In the genomic region with DNA sequence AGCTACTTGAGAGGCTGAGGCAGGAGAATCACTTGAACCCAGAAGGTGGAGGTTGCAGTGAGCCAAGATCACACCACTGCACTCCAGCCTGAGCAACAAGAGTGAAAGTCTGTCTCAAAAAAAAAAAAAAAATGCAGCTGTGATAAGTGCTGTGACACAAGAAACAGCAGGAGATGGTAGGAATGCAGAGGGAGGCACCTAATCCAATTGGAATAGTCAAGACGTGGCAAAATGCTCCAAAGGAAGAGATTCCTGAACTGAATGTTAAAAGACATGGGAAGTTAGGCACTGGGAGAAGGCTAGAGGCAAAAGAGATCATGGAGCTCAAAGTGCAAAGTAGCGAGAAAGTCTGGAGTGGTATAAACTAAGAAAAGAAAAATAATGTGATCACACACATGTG, we compare ENCODE assay signal across 19 cellular contexts. TPM values are rescaled to one million over a fixed set of nuclear protein-coding genes. Genes with fewer than 3 reads are reported as not detected.
A peak's percentile ranks its signal among the peaks of the same experiment; 100 is the strongest.
DNase-seq lines count a peak whose midpoint lies in the region; ATAC-seq and TF ChIP-seq lines count a peak whose summit lies in the region.
"Had no signal": no experiment of that assay in that cellular context is flagged by ENCODE, and none has a peak within 500 bp of the region (broad histone marks: within the 10 kb centered on the region; RNA-seq: fewer than 3 reads in every experiment).

No MANE protein-coding gene starts in this region.

- H3K9ac ChIP-seq in mucosa of stomach (ENCODE audit: low read length): peak overlapping the region; percentile 5
- H3K9ac ChIP-seq in GM23248: no peak overlapping the region
- H3K9ac ChIP-seq: KMS-11 had no signal

- H3K27me3 ChIP-seq in GM23338 (ENCODE audit: insufficient read depth) (no peaks in the 10 kb centered on the region), ectodermal cell (ENCODE audit: control insufficient read depth, insufficient read depth, low read length, poor library complexity, severe bottlenecking) (no peaks in the 10 kb centered on the region), mucosa of stomach (ENCODE audit: control insufficient read depth, insufficient read depth, low read length) (no peaks in the 10 kb centered on the region), stomach (no peaks in the 10 kb centered on the region), GM23248 (replicated peaks; ENCODE audit: insufficient read depth) (0 out of 2 replicates have a peak, but pooled peaks cover 6% of the 10 kb centered on the region)

- peak overlapping the region; percentile 7; the same call in 1 of the 2 replicates for H2AFZ ChIP-seq in GM23338
- H2AFZ ChIP-seq in GM23248: no peak overlapping the region

- in situ Hi-C loops in GM23248 (cut with MboI): no loop called here

- H3K4me1 ChIP-seq in GM23338 (ENCODE audit: insufficient read depth): peaks cover 2% of the 10 kb centered on the region; the same call in 1 of the 2 replicates
- H3K4me1 ChIP-seq in ectodermal cell (ENCODE audit: control insufficient read depth, insufficient read depth, low read length): no peaks in the 10 kb centered on the region
- H3K4me1 ChIP-seq in mucosa of stomach (ENCODE audit: control insufficient read depth, insufficient read depth, low read length): peaks cover 43% of the 10 kb centered on the region
- H3K4me1 ChIP-seq in stomach: peaks cover 16 to 39% (median 23%) of the 10 kb centered on the region in 4 donors
- no peaks in the 10 kb centered on the region for H3K4me1 ChIP-seq in GM23248 (ENCODE audit: insufficient read depth)

- H3K4me1 Mint-ChIP-seq in GM23338: peaks cover 24% of the 10 kb centered on the region; the same call in 2 of the 3 replicates

- H3K9me3 ChIP-seq in ectodermal cell (ENCODE audit: control insufficient read depth, low read length): no peaks in the 10 kb centered on the region
- no peaks in the 10 kb centered on the region for H3K9me3 ChIP-seq in mucosa of stomach (ENCODE audit: control insufficient read depth, low read length)
- peaks cover 0 to 9% (median 4%) of the 10 kb centered on the region in 4 donors for H3K9me3 ChIP-seq in stomach
- no peaks in the 10 kb centered on the region for H3K9me3 ChIP-seq in GM23248 (ENCODE audit: low read depth)

- H3K36me3 ChIP-seq in GM23338 (ENCODE audit: insufficient read depth) (no peaks in the 10 kb centered on the region), ectodermal cell (ENCODE audit: control insufficient read depth, insufficient read depth, low read length) (no peaks in the 10 kb centered on the region), mucosa of stomach (ENCODE audit: control insufficient read depth, insufficient read depth, low read length) (no peaks in the 10 kb centered on the region), stomach (no peaks in the 10 kb centered on the region), GM23248 (ENCODE audit: low read depth) (no peaks in the 10 kb centered on the region)

- H4K20me1 ChIP-seq in GM23338 (replicated peaks; ENCODE audit: insufficient read depth) (no peaks in the 10 kb centered on the region), GM23248 (ENCODE audit: insufficient read depth) (no peaks in the 10 kb centered on the region)

- H3K27ac ChIP-seq in GM23338 (ENCODE audit: low read depth) (no peak overlapping the region), ectodermal cell (ENCODE audit: insufficient read depth, low read depth, low read length, poor library complexity, severe bottlenecking) (peak overlapping the region; percentile 50), stomach (peak overlapping the region in 4 of 5 donors; percentile 74 to 80 (median 78)), GM23248 (no peak overlapping the region)
- H3K27ac ChIP-seq: C4-2B, KMS-11, RWPE1 had no signal

- no peak overlapping the region for H3K27ac Mint-ChIP-seq in GM23338

- H3K4me2 ChIP-seq in GM23338 (no peak overlapping the region), GM23248 (ENCODE audit: unreplicated experiment) (no peak overlapping the region)
- H3K4me2 ChIP-seq: KMS-11 had no signal

- TF ChIP-seq CTCF in GM23338 (conservative IDR thresholded peaks at IDR 0.05; ENCODE audit: low read depth in 2 of 2) (no peak), stomach (IDR thresholded peaks at IDR 0.05) (no peak)

- peak; percentile 41; the same call in 2 of the 3 replicates for ATAC-seq in GM23338
- ATAC-seq in GM18511 (IDR thresholded peaks at IDR 0.05; ENCODE audit: unreplicated experiment): no peak
- ATAC-seq: PC-3 had no signal

- peaks cover 2% of the 10 kb centered on the region for H3K27me3 Mint-ChIP-seq in GM23338 (ENCODE audit: insufficient read depth, low read depth, poor library complexity)

- H3K79me2 ChIP-seq in GM23338 (replicated peaks; ENCODE audit: insufficient read depth): no peaks in the 10 kb centered on the region
- no peaks in the 10 kb centered on the region for H3K79me2 ChIP-seq in GM23248 (ENCODE audit: insufficient read depth)

- TF ChIP-seq EP300 in stomach (IDR thresholded peaks at IDR 0.05): no peak

- peaks cover 6% of the 10 kb centered on the region; the same call in 1 of the 3 replicates for H3K9me3 Mint-ChIP-seq in GM23338

- H3K4me3 ChIP-seq in GM23338: no peak overlapping the region
- no peak overlapping the region for H3K4me3 ChIP-seq in ectodermal cell (ENCODE audit: insufficient read depth, low read depth, low read length)
- H3K4me3 ChIP-seq in mucosa of stomach (ENCODE audit: low read length): no peak overlapping the region
- H3K4me3 ChIP-seq in stomach: no peak overlapping the region
- no peak overlapping the region for H3K4me3 ChIP-seq in GM23248

- 51% methylated on average over 2 of the region's 2 CpGs for WGBS in ectodermal cell, 2 experiments
- WGBS in stomach, 5 donors: 37 to 56% (median 51%) methylated on average over 2 of the region's 2 CpGs
- 49 to 51% methylated on average over 2 of the region's 2 CpGs for WGBS in GM23248 (ENCODE audit: low coverage in 1 of 2, low lambda C conversion rate in 2 of 2, missing lambda C conversion rate in 2 of 2), 2 experiments

- no peak for TF ChIP-seq POLR2A in stomach (IDR thresholded peaks at IDR 0.05)

- H3K9me2 ChIP-seq in GM23338 (ENCODE audit: insufficient read depth) (0 out of 2 replicates have a peak, but pooled peaks cover 3% of the 10 kb centered on the region), GM23248 (ENCODE audit: insufficient read depth) (no peaks in the 10 kb centered on the region)

- H3F3A ChIP-seq in GM23338 (replicated peaks; ENCODE audit: low read depth): no peaks in the 10 kb centered on the region
- no peaks in the 10 kb centered on the region for H3F3A ChIP-seq in GM23248 (ENCODE audit: insufficient read depth)

- DNase-seq in GM23338 (ENCODE audit: low spot score) (peak; percentile 25), stomach (no peak), HuH-7 (ENCODE audit: low spot score) (no peak), GM23248 (no peak)
- DNase-seq: ACHN, NCI-H1417, NCI-H187, NCI-H2107, NCI-H226, NCI-H524, NCI-H82, PC-3, SIG-M5 had no signal

- H3K4me3 Mint-ChIP-seq in GM23338: no peak overlapping the region

- intact Hi-C loops in stomach (cut with DNase I; ENCODE audit: low total_unique reads): no loop called here

- no peaks in the 10 kb centered on the region for H3K36me3 Mint-ChIP-seq in GM23338 (ENCODE audit: low read depth)

RNA-seq across cellular contexts. Expression of a gene that starts 40.7 kb away (rescaled TPM):
- total RNA-seq in GM23338 (2014; rRNA removed; shearing (Covaris generic)): 16.9 and 19.5 TPM in 2 replicates
- polyA plus RNA-seq in GM23338 (2016; fragmentation: Nextera tagmentation; extraction: Ambion mirVana): 5.9 and 8.2 TPM in 2 replicates
- 6.9 TPM for polyA plus RNA-seq in ectodermal cell (2013, experiment 1 of 4)
- polyA plus RNA-seq in ectodermal cell (2013, experiment 2 of 4): 9.2 TPM
- 9.0 TPM for polyA plus RNA-seq in ectodermal cell (2013, experiment 3 of 4)
- polyA plus RNA-seq in ectodermal cell (2013, experiment 4 of 4): 9.6 TPM
- 10 to 100 TPM in 2 of 5 donors, 1 to 10 TPM in 1, under 1 TPM in 1, not detected in 1; 0.45 to 32.0 (median 10.9) TPM for total RNA-seq in stomach
- 1 to 10 TPM; 1.6 to 3.1 (median 1.8) TPM for polyA plus RNA-seq in stomach
- total RNA-seq in GM23248 (2014; rRNA removed; shearing (Covaris generic)): 2.1 and 2.4 TPM in 2 replicates
- polyA plus RNA-seq in GM23248 (2016; fragmentation: Nextera tagmentation; extraction: Ambion mirVana): 1.5 and 1.6 TPM in 2 replicates

RNA-seq across cellular contexts. Expression of a gene that starts 58.2 kb away (rescaled TPM):
- total RNA-seq in GM23338 (2014; rRNA removed; shearing (Covaris generic)): 17.6 and 21.9 TPM in 2 replicates
- polyA plus RNA-seq in GM23338 (2016; fragmentation: Nextera tagmentation; extraction: Ambion mirVana): 40.9 and 50.1 TPM in 2 replicates
- 53.6 TPM for polyA plus RNA-seq in ectodermal cell (2013, experiment 1 of 4)
- polyA plus RNA-seq in ectodermal cell (2013, experiment 2 of 4): 58.1 TPM
- 39.3 TPM for polyA plus RNA-seq in ectodermal cell (2013, experiment 3 of 4)
- 41.4 TPM for polyA plus RNA-seq in ectodermal cell (2013, experiment 4 of 4)
- total RNA-seq in stomach: 10 to 100 TPM in 4 of 5 donors, 1 to 10 TPM in 1; 4.7 to 85.7 (median 22.9) TPM
- 10 to 100 TPM in 1 of 3 donors, 1 to 10 TPM in 2; 7.0 to 10.8 (median 7.5) TPM for polyA plus RNA-seq in stomach
- 8.4 and 10.4 TPM in 2 replicates for total RNA-seq in GM23248 (2014; rRNA removed; shearing (Covaris generic))
- 15.8 and 16.5 TPM in 2 replicates for polyA plus RNA-seq in GM23248 (2016; fragmentation: Nextera tagmentation; extraction: Ambion mirVana)

Comparison
In these comparisons a context has a peak if more than half of its experiments do, and no peak if none do; other contexts are left out.
1. H3K27ac ChIP-seq: peak in ectodermal cell (single experiment) and stomach (4 of 5); none in GM23338 (single experiment) and GM23248 (single experiment).